Comparison of ENCODE assay signal across 8 cellular contexts in the genomic region with DNA sequence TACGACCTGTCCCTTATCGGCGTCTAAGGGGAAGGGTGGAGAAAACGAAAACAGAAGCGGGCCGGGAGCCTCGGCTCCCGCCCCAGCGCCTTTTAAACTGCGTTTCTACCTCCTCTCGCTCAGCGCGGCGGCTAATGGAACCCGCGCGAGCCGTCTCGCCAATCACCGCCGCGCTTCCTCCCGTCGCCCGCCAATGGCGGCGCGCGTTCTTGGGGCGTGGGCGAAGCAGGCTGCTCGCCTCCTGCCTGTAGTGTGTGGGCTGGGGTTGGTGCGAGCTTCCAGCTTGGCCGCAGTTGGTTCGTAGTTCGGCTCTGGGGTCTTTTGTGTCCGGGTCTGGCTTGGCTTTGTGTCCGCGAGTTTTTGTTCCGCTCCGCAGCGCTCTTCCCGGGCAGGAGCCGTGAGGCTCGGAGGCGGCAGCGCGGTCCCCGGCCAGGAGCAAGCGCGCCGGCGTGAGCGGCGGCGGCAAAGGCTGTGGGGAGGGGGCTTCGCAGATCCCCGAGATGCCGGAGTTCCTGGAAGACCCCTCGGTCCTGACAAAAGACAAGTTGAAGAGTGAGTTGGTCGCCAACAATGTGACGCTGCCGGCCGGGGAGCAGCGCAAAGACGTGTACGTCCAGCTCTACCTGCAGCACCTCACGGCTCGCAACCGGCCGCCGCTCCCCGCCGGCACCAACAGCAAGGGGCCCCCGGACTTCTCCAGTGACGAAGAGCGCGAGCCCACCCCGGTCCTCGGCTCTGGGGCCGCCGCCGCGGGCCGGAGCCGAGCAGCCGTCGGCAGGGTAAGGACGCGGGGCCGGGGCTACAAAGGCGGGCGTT. TPM values are rescaled to one million over a fixed set of nuclear protein-coding genes. Genes with fewer than 3 reads are reported as not detected.
DNase-seq lines count a peak whose midpoint lies in the region; ATAC-seq and TF ChIP-seq lines count a peak whose summit lies in the region.

TSS of gene TMPO (plus strand) at position 223 of the 816 bp plus-strand sequence. CDS start at position 501, 278 bp downstream.

- H3K4me1 ChIP-seq in prostate gland (replicated peaks), result no peaks in the 10 kb centered on the region

- intact Hi-C loops in left cardiac atrium (cut with DNase I), result loop anchor here (1.0 to 10.0 kb wide), 4 partner anchors 12 to 93 kb away; no protein-coding TSS in a partner anchor
- intact Hi-C loops in prostate gland (cut with DNase I), result loop anchor here (1.0 to 2.0 kb wide), 3 partner anchors 12 to 91 kb away; no protein-coding TSS in a partner anchor

- WGBS in prostate gland, result under 1% methylated on average over 93 of the region's 93 CpGs

- H3K9me3 ChIP-seq in prostate gland, result no peaks in the 10 kb centered on the region

- no peaks in the 10 kb centered on the region for H3K36me3 ChIP-seq in prostate gland

- peak within 1 kb of the TSS; percentile 96 to 98 for H3K27ac ChIP-seq in prostate gland

- peak in 3 of 4 experiments; percentile 21 to 30 (median 22) for TF ChIP-seq CTCF in prostate gland (IDR thresholded peaks at IDR 0.05)

- TF ChIP-seq POLR2A in GM18505 (IDR thresholded peaks at IDR 0.05; ENCODE audit: borderline replicate concordance, extremely low read depth, insufficient read depth, insufficient read length) (peak; percentile 95), prostate gland (IDR thresholded peaks at IDR 0.05) (peak; percentile 91)

- ATAC-seq in GM18505 (IDR thresholded peaks at IDR 0.05; ENCODE audit: unreplicated experiment) (peak; percentile 80), HG02970 (IDR thresholded peaks at IDR 0.05; ENCODE audit: low FRiP score, unreplicated experiment) (peak; percentile 76), left cardiac atrium (peak; percentile 99)

- DNase-seq in NCI-H187 treated with DMSO at 0.1 percent for 48 hours (lab: John Stamatoyannopoulos, UW), result peak; percentile 77
- peak; percentile 87 to 97 (median 93) for DNase-seq in T-helper 2 cell
- peak; percentile 35 to 94 (median 83) for DNase-seq in amygdala (lab: John Stamatoyannopoulos, UW)
- peak; percentile 91 for DNase-seq in left cardiac atrium
- peak; percentile 88 for DNase-seq in prostate gland (ENCODE audit: low spot score)
- peak; percentile 94 for DNase-seq in ureter (ENCODE audit: low spot score)

- H3K4me3 ChIP-seq in prostate gland, result peak within 1 kb of the TSS; percentile 94 to 97

- no peaks in the 10 kb centered on the region for H3K27me3 ChIP-seq in prostate gland (replicated peaks; ENCODE audit: insufficient read depth)

RNA-seq across cellular contexts. Expression of gene TMPO, which starts in this region (rescaled TPM):
- total RNA-seq in left cardiac atrium, result 10 to 100 TPM; 16.8 to 23.1 TPM
- 10 to 100 TPM; 47.7 to 79.6 TPM for total RNA-seq in prostate gland
- total RNA-seq in ureter, result 42.0 TPM

Comparison
In these comparisons a context has a peak if more than half of its experiments do, and no peak if none do; other contexts are left out.
1. Peak in every context shown above with its lines: DNase-seq, ATAC-seq, H3K4me3 ChIP-seq and H3K27ac ChIP-seq.